ENCODE assay signal across 16 cellular contexts in genomic region chr12:76719171-76719631, GRCh38. TPM values are rescaled to one million over a fixed set of nuclear protein-coding genes. Genes with fewer than 3 reads are reported as not detected.
DNase-seq lines count a peak whose midpoint lies in the region; ATAC-seq and TF ChIP-seq lines count a peak whose summit lies in the region.
"Had no signal": no experiment of that assay in that cellular context is flagged by ENCODE, and none has a peak within 500 bp of the region (broad histone marks: within the 10 kb centered on the region; RNA-seq: fewer than 3 reads in every experiment).

No MANE protein-coding gene starts in this region.

- H3K36me3 ChIP-seq in fibroblast of lung (ENCODE audit: control insufficient read depth, insufficient read depth, low read length) (no peaks in the 10 kb centered on the region), osteoblast (ENCODE audit: insufficient read depth, low read length) (no peaks in the 10 kb centered on the region)
- H3K36me3 ChIP-seq: BE2C had no signal

- H3K27ac ChIP-seq in fibroblast of lung (ENCODE audit: insufficient read depth, low read length) (no peak overlapping the region), osteoblast (ENCODE audit: low read depth, low read length) (peak overlapping the region; percentile 86)
- H3K27ac ChIP-seq: HL-60 had no signal

- no peaks in the 10 kb centered on the region for H3K79me2 ChIP-seq in fibroblast of lung (ENCODE audit: control insufficient read depth, insufficient read depth, low read length)
- H3K79me2 ChIP-seq in osteoblast (ENCODE audit: insufficient read depth, low read length): no peaks in the 10 kb centered on the region

- peak; percentile 59 for ATAC-seq in SK-N-SH treated with all-trans-retinoic acid at 6 μM for 48 hours
- ATAC-seq in HG03045 (IDR thresholded peaks at IDR 0.05; ENCODE audit: unreplicated experiment): no peak
- ATAC-seq in GM21786 (IDR thresholded peaks at IDR 0.05; ENCODE audit: unreplicated experiment): no peak

- H3K9me3 ChIP-seq in fibroblast of lung (ENCODE audit: control insufficient read depth, insufficient read depth, low read depth, low read length): no peaks in the 10 kb centered on the region
- no peaks in the 10 kb centered on the region for H3K9me3 ChIP-seq in osteoblast (ENCODE audit: low read depth, low read length)
- H3K9me3 ChIP-seq: BE2C had no signal

- H3K4me1 ChIP-seq in fibroblast of lung (ENCODE audit: control insufficient read depth, extremely low read depth, insufficient read depth, low read length) (peaks cover 4% of the 10 kb centered on the region), osteoblast (ENCODE audit: insufficient read depth, low read length) (peaks cover 37% of the 10 kb centered on the region)
- H3K4me1 ChIP-seq: BE2C had no signal

- no peak overlapping the region for H3K9ac ChIP-seq in fibroblast of lung (ENCODE audit: insufficient read depth, low read length)

- H3K27me3 ChIP-seq in fibroblast of lung (ENCODE audit: control insufficient read depth, insufficient read depth, low read length) (no peaks in the 10 kb centered on the region), osteoblast (ENCODE audit: insufficient read depth, low read length) (no peaks in the 10 kb centered on the region)

- H3K4me3 ChIP-seq in fibroblast of lung (replicated peaks in 1 of 4; ENCODE audit: control extremely low read depth in 1 of 4, insufficient read depth in 1 of 4, low read depth in 3 of 4, low read length in 4 of 4): no peak overlapping the region
- no peak overlapping the region for H3K4me3 ChIP-seq in osteoblast (ENCODE audit: insufficient read depth, low read length)

- H4K20me1 ChIP-seq in fibroblast of lung (ENCODE audit: control insufficient read depth, extremely low read depth, insufficient read depth, low read length): no peaks in the 10 kb centered on the region
- no peaks in the 10 kb centered on the region for H4K20me1 ChIP-seq in osteoblast (ENCODE audit: insufficient read depth, low read length)

- H3K4me2 ChIP-seq in fibroblast of lung (ENCODE audit: extremely low read depth, insufficient read depth, low read length): no peak overlapping the region
- H3K4me2 ChIP-seq in osteoblast (ENCODE audit: insufficient read depth, low read length): peak overlapping the region; percentile 9

- TF ChIP-seq CTCF in fibroblast of lung (conservative IDR thresholded peaks at IDR 0.05 in 1 of 2, IDR thresholded peaks at IDR 0.05 in 1 of 2; ENCODE audit: low read depth in 1 of 2, low read length in 2 of 2) (no peak), osteoblast (IDR thresholded peaks at IDR 0.05; ENCODE audit: extremely low read depth, low read depth, low read length) (no peak)

- H2AFZ ChIP-seq in fibroblast of lung (ENCODE audit: low read length): no peak overlapping the region
- peak overlapping the region; percentile 12 for H2AFZ ChIP-seq in osteoblast (ENCODE audit: low read length)

- DNase-seq in Daoy (ENCODE audit: low read depth): peak; percentile 15
- DNase-seq in fibroblast of lung (ENCODE audit: low read depth in 2 of 2): peak; percentile 56 to 59
- no peak for DNase-seq in osteoblast (ENCODE audit: insufficient read length, low spot score, missing footprints)
- DNase-seq in GDM1 (lab: John Stamatoyannopoulos, UW): no peak
- DNase-seq in activated effector memory CD4-positive, alpha-beta T cell treated with Interleukin-2 at 50 U/mL for 16 hours: no peak
- DNase-seq: activated CD4-positive, alpha-beta memory T cell treated with anti-CD3 and anti-CD28 coated beads for 36 hours; aorta; BE2C; DMS53; NCI-H187; NCI-H774; stimulated activated CD4-positive, alpha-beta T cell treated with anti-CD3 and anti-CD28 coated beads, Interleukin-12 subunit alpha, Interleukin-12 subunit beta, amount 100 ng/mL, for 4 hours had no signal

TF ChIP-seq in SK-N-SH treated with all-trans-retinoic acid at 6 μM for 48 hours, 23 proteins besides CTCF, POLR2A, EP300 and RAD21:
- no peak for TF ChIP-seq TCF4 (CRISPR knock-in tag; IDR thresholded peaks at IDR 0.05; ENCODE audit: borderline replicate concordance)
- TF ChIP-seq ZC3H10 (CRISPR knock-in tag; IDR thresholded peaks at IDR 0.05): no peak
- TF ChIP-seq ZNF70 (CRISPR knock-in tag; IDR thresholded peaks at IDR 0.05): no peak
- no peak for TF ChIP-seq ZNF8 (CRISPR knock-in tag; IDR thresholded peaks at IDR 0.05)
- no peak for TF ChIP-seq ZFP3 (CRISPR knock-in tag; IDR thresholded peaks at IDR 0.05)
- TF ChIP-seq ESRRG (CRISPR knock-in tag; IDR thresholded peaks at IDR 0.05): no peak
- 0 out of 2 replicates have a peak, but pooled peaks have one; percentile 17 for TF ChIP-seq ISL1 (CRISPR knock-in tag; IDR thresholded peaks at IDR 0.05)
- no peak for TF ChIP-seq PATZ1 (CRISPR knock-in tag; IDR thresholded peaks at IDR 0.05; ENCODE audit: borderline replicate concordance)
- no peak for TF ChIP-seq TSHZ2 (CRISPR knock-in tag; IDR thresholded peaks at IDR 0.05)

RNA-seq across cellular contexts. Expression of gene ZDHHC17, which starts 44.7 kb away (rescaled TPM):
- 23.3 and 33.9 TPM in 2 replicates for total RNA-seq in Daoy (2014; rRNA removed; shearing (Covaris generic))
- total RNA-seq in fibroblast of lung (140 and 141 TPM in 2 replicates), osteoblast (42.0 and 50.4 TPM in 2 replicates)
- 15.6 and 30.5 TPM in 2 replicates for polyA plus RNA-seq in fibroblast of lung
- polyA plus RNA-seq in fibroblast of lung (2012): 9.9 and 16.9 TPM in 2 replicates
- 3.0 and 33.7 TPM in 2 replicates for polyA minus RNA-seq in fibroblast of lung (ENCODE audit: low replicate concordance)

Comparison
In these comparisons a context has a peak if more than half of its experiments do, and no peak if none do; other contexts are left out.
1. DNase-seq: peak in Daoy (single experiment) and fibroblast of lung (2 of 2); none in osteoblast (single experiment), GDM1 (single experiment) and activated effector memory CD4-positive, alpha-beta T cell treated with Interleukin-2 at 50 U/mL for 16 hours (single experiment).